Comparison of ENCODE assay signal across 32 cellular contexts in genomic region chr19:37869766-37870340, GRCh38. TPM values are rescaled to one million over a fixed set of nuclear protein-coding genes. Genes with fewer than 3 reads are reported as not detected.
"Had no signal": no experiment of that assay in that cellular context is flagged by ENCODE, and none has a peak within 500 bp of the region (broad histone marks: within the 10 kb centered on the region; RNA-seq: fewer than 3 reads in every experiment).

No MANE protein-coding gene starts in this region.

- H3K36me3 ChIP-seq: left ventricle myocardium inferior, pancreas, right atrium auricular region, right lobe of liver, stomach, thyroid gland, transverse colon, upper lobe of left lung, vagina had no signal

- H3K36me3 Mint-ChIP-seq: mesothelial cell of epicardium; stimulated activated naive B cell treated with anti-CD40 and anti-IgM and Interleukin-4, amounts not matched to agents 10 μg/mL and 1 μg/mL and 100 μg/mL, for 72 hours had no signal

- H3K27ac ChIP-seq: hepatocyte, left ventricle myocardium inferior, pancreas, right atrium auricular region, right lobe of liver, skin epidermis, stomach, testis, thyroid gland, transverse colon, upper lobe of left lung, vagina had no signal

- ATAC-seq: naive thymus-derived CD8-positive, alpha-beta T cell; pancreas; right lobe of liver; stimulated activated naive B cell treated with anti-CD40 and anti-IgM and Interleukin-4, amounts not matched to agents 10 μg/mL and 1 μg/mL and 100 μg/mL, for 72 hours; stimulated activated naive CD8-positive, alpha-beta T cell treated with anti-CD3 and anti-CD28 coated beads, Interleukin-15, Interleukin-2, amounts not matched to agents 100 U/mL and 50 U/mL, for 24 hours had no signal

- H3K9me3 ChIP-seq: left ventricle myocardium inferior, pancreas, right lobe of liver, testis, thyroid gland, transverse colon, upper lobe of left lung, vagina had no signal

- H3K4me1 ChIP-seq: left ventricle myocardium inferior, pancreas, right atrium auricular region, right lobe of liver, stomach, testis, transverse colon, upper lobe of left lung, vagina had no signal

- H3K4me1 Mint-ChIP-seq: mesothelial cell of epicardium; naive thymus-derived CD8-positive, alpha-beta T cell; nephron had no signal

- DNase-seq: islet precursor cell; left ventricle myocardium inferior; naive thymus-derived CD8-positive, alpha-beta T cell; nucleus accumbens; pancreas; right lobe of liver; stimulated activated CD4-positive, alpha-beta T cell treated with anti-CD3 and anti-CD28 coated beads, Interleukin-12 subunit alpha, Interleukin-12 subunit beta, amount 100 ng/mL, for 4 hours; stimulated activated CD4-positive, alpha-beta T cell treated with anti-CD3 and anti-CD28 coated beads, Interleukin-15, amount 100 ng/mL, for 24 hours; stimulated activated CD4-positive, alpha-beta T cell treated with anti-CD3 and anti-CD28 coated beads, Interleukin-2, amount 100 ng/mL, for 24 hours; stimulated activated CD4-positive, alpha-beta T cell treated with anti-CD3 and anti-CD28 coated beads, Interleukin-4, amount 100 ng/mL, for 1 hour; stimulated activated naive B cell treated with anti-CD40 and anti-IgM and Interleukin-4, amounts not matched to agents 10 μg/mL and 1 μg/mL and 100 μg/mL, for 72 hours; stimulated activated naive CD8-positive, alpha-beta T cell treated with anti-CD3 and anti-CD28 coated beads, Interleukin-15, Interleukin-2, amounts not matched to agents 100 U/mL and 50 U/mL, for 24 hours; stomach; testis; thyroid gland; transverse colon; upper lobe of left lung had no signal

- H3K4me3 ChIP-seq: hepatocyte, left ventricle myocardium inferior, lung, pancreas, right atrium auricular region, right lobe of liver, skin epidermis, stomach, testis, thyroid gland, transverse colon, upper lobe of left lung, vagina had no signal

- H3K4me3 Mint-ChIP-seq: mesothelial cell of epicardium; naive thymus-derived CD8-positive, alpha-beta T cell; nephron; neural crest cell; stimulated activated naive B cell treated with anti-CD40 and anti-IgM and Interleukin-4, amounts not matched to agents 10 μg/mL and 1 μg/mL and 100 μg/mL, for 72 hours had no signal

- H3K27ac Mint-ChIP-seq: mesothelial cell of epicardium; naive thymus-derived CD8-positive, alpha-beta T cell; nephron; stimulated activated naive B cell treated with anti-CD40 and anti-IgM and Interleukin-4, amounts not matched to agents 10 μg/mL and 1 μg/mL and 100 μg/mL, for 72 hours had no signal

- H3K27me3 ChIP-seq: hepatocyte, pancreas, right atrium auricular region, right lobe of liver, stomach, testis, thyroid gland, transverse colon, upper lobe of left lung, vagina had no signal

RNA-seq across cellular contexts. Expression of gene WDR87, which starts 36.5 kb away (rescaled TPM):
- total RNA-seq: hepatocyte; kidney epithelial cell; left ventricle myocardium inferior; lower leg skin; lung; mesothelial cell of epicardium; naive thymus-derived CD8-positive, alpha-beta T cell; neural crest cell; osteoblast; pancreas; posterior vena cava; pulmonary artery endothelial cell; renal cortical epithelial cell; right atrium auricular region; right lobe of liver; transverse colon; upper lobe of left lung; urinary bladder; vagina had no signal
- polyA plus RNA-seq: hepatocyte; lung; naive thymus-derived CD8-positive, alpha-beta T cell; stomach; urinary bladder had no signal
